Comparison of ENCODE assay signal across 24 cellular contexts in the genomic region with DNA sequence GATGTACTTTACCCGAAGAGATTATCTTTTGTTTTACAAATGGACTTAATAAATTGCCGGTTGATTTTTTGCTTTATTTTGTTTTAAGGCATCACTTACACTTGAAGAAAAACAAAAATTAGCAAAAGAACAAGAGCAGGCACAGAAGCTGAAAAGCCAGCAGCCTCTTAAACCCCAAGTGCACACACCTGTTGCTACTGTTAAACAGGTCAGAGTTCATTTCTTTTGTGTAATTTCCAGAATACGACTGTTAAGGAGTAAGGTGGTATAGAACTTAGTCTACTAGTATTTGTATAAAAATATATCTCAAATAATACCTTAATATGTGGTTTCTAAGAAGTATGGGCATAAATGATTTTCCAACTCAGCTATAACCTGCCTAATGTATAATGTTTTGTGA. TPM values are rescaled to one million over a fixed set of nuclear protein-coding genes. Genes with fewer than 3 reads are reported as not detected.
"Had no signal": no experiment of that assay in that cellular context is flagged by ENCODE, and none has a peak within 500 bp of the region (broad histone marks: within the 10 kb centered on the region; RNA-seq: fewer than 3 reads in every experiment).

No MANE protein-coding gene starts in this region.

- H3K4me3 ChIP-seq: ascending aorta, MG63 had no signal

- H3K9me3 ChIP-seq: ascending aorta, MG63 had no signal

- DNase-seq: activated B cell treated with CpG ODN at 0.5 μM for 24 hours; activated CD4-positive, alpha-beta memory T cell treated with anti-CD3 and anti-CD28 coated beads for 36 hours; activated CD4-positive, alpha-beta T cell treated with anti-CD3 and anti-CD28 coated beads for 1 hour; activated CD4-positive, alpha-beta T cell treated with anti-CD3 and anti-CD28 coated beads, Interleukin-2, amount 10 ng/mL, durations not matched to agents 24 days and 14 days; activated CD8-positive, alpha-beta memory T cell treated with anti-CD3 and anti-CD28 coated beads for 24 hours; activated effector memory CD4-positive, alpha-beta T cell treated with anti-CD3 and anti-CD28 coated beads, Interleukin-2, amount 50 U/mL, for 16 hours; activated naive CD4-positive, alpha-beta T cell treated with Interleukin-2 at 50 U/mL for 16 hours; activated naive CD8-positive, alpha-beta T cell treated with anti-CD3 and anti-CD28 coated beads, Interleukin-2, amount 50 U/mL, for 24 hours; activated T-cell treated with anti-CD3 and anti-CD28 coated beads, Interleukin-2, amount 50 U/mL, for 4 hours; amniotic stem cell; MG63; MV-4-11; NCI-H1417 treated with DMSO at 0.1 percent for 48 hours; NCI-H1694; NCI-H2107; NCI-H2171 treated with DMSO at 0.1 percent for 48 hours; NCI-H226; NCI-H510A; NCI-H526 treated with DMSO at 0.1 percent for 48 hours; PC-3; SHP77 treated with DMSO at 0.1 percent for 48 hours had no signal

- H3K4me1 ChIP-seq: ascending aorta had no signal

- ATAC-seq: activated naive CD4-positive, alpha-beta T cell treated with anti-CD3 and anti-CD28 coated beads, Interleukin-2, amount 50 U/mL, for 72 hours; activated naive CD8-positive, alpha-beta T cell treated with anti-CD3 and anti-CD28 coated beads, Interleukin-2, amount 50 U/mL, for 24 hours; activated T-cell treated with anti-CD3 and anti-CD28 coated beads, Interleukin-2, amount 50 U/mL, for 4 hours had no signal

- H3K27me3 ChIP-seq: ascending aorta, MG63 had no signal

- H3K27ac ChIP-seq: ascending aorta, KMS-11 had no signal

RNA-seq across cellular contexts. Expression of a gene that starts 19.6 kb away (rescaled TPM):
- total RNA-seq: activated B cell treated with CpG ODN at 0.5 μM for 24 hours; activated CD4-positive, alpha-beta memory T cell treated with anti-CD3 and anti-CD28 coated beads for 36 hours; activated CD4-positive, alpha-beta T cell treated with anti-CD3 and anti-CD28 coated beads, Interleukin-2, amount 10 ng/mL, durations not matched to agents 24 days and 14 days; activated naive CD4-positive, alpha-beta T cell treated with anti-CD3 and anti-CD28 coated beads, Interleukin-2, amount 50 U/mL, for 72 hours; activated T-cell treated with anti-CD3 and anti-CD28 coated beads, Interleukin-2, amount 50 U/mL, for 4 hours; ascending aorta; PC-3 had no signal
